Comparison of ENCODE assay signal across 21 cellular contexts in genomic region chr20:62494980-62495797, GRCh38. TPM values are rescaled to one million over a fixed set of nuclear protein-coding genes. Genes with fewer than 3 reads are reported as not detected.
DNase-seq lines count a peak whose midpoint lies in the region; ATAC-seq and TF ChIP-seq lines count a peak whose summit lies in the region.
"Had no signal": no experiment of that assay in that cellular context is flagged by ENCODE, and none has a peak within 500 bp of the region (broad histone marks: within the 10 kb centered on the region; RNA-seq: fewer than 3 reads in every experiment).

No MANE protein-coding gene starts in this region.

- TF ChIP-seq EP300 in sigmoid colon (IDR thresholded peaks at IDR 0.05), result no peak

- 83 to 84% methylated on average over 26 of the region's 26 CpGs for WGBS in sigmoid colon, 2 donors

- intact Hi-C loops in Caco-2 (cut with micrococcal nuclease; ENCODE audit: unreplicated experiment), result no loop called here
- intact Hi-C loops in sigmoid colon (cut with DNase I), result loop anchor here (2.0 to 5.0 kb wide), 2 partner anchors 84 to 193 kb away; partner anchors contain the start of gene ADRM1

- H3K4me3 ChIP-seq in Caco-2 (ENCODE audit: low read depth, low read length), result no peak overlapping the region
- no peak overlapping the region for H3K4me3 ChIP-seq in NT2/D1 (ENCODE audit: insufficient read length, low read depth)
- H3K4me3 ChIP-seq in cardiac muscle cell, result no peak overlapping the region
- no peak overlapping the region for H3K4me3 ChIP-seq in sigmoid colon
- H3K4me3 ChIP-seq: body of pancreas, pancreas had no signal

- H3K27me3 Mint-ChIP-seq in Caco-2 (ENCODE audit: insufficient read depth, unreplicated experiment), result no peaks in the 10 kb centered on the region

- CTCF ChIA-PET in Caco-2 (lab: Charles Lee), result interaction anchor here (0.6 to 2.1 kb wide), 3 partner anchors 10 to 65 kb away, joined by 3 to 16 read pairs (median 3); no protein-coding TSS in a partner anchor

- POLR2A ChIA-PET in Caco-2 (lab: Charles Lee), result no interaction called here

- peaks cover 12% of the 10 kb centered on the region; the same call in 1 of the 2 replicates for H3K9me3 ChIP-seq in Caco-2
- H3K9me3 ChIP-seq in NT2/D1 (ENCODE audit: insufficient read depth, low read length), result no peaks in the 10 kb centered on the region
- no peaks in the 10 kb centered on the region for H3K9me3 ChIP-seq in cardiac muscle cell (ENCODE audit: low read depth)
- no peaks in the 10 kb centered on the region for H3K9me3 ChIP-seq in sigmoid colon
- H3K9me3 ChIP-seq: body of pancreas, pancreas had no signal

- peaks cover 14% of the 10 kb centered on the region for H3K9me3 Mint-ChIP-seq in Caco-2 (ENCODE audit: unreplicated experiment)
- H3K9me3 Mint-ChIP-seq: activated naive CD4-positive, alpha-beta T cell treated with anti-CD3 and anti-CD28 coated beads, Interleukin-2, amount 50 U/mL, for 72 hours; naive thymus-derived CD4-positive, alpha-beta T cell; T-helper 1 cell treated with Interleukin-12 subunit alpha and Interleukin-12 subunit beta and Interleukin-4 antibody, amounts not matched to agents 30 μg/mL and 1 μg/mL, for 36 hours had no signal

- H3K36me3 ChIP-seq in Caco-2 (ENCODE audit: control insufficient read depth, insufficient read depth, low read length) (no peaks in the 10 kb centered on the region), NT2/D1 (ENCODE audit: insufficient read depth, insufficient read length, low read length) (no peaks in the 10 kb centered on the region), cardiac muscle cell (no peaks in the 10 kb centered on the region), sigmoid colon (no peaks in the 10 kb centered on the region)
- H3K36me3 ChIP-seq: pancreas had no signal

- peaks cover 7% of the 10 kb centered on the region for H3K4me1 Mint-ChIP-seq in Caco-2 (ENCODE audit: low read depth, unreplicated experiment)

- H3K27ac Mint-ChIP-seq in Caco-2 (ENCODE audit: unreplicated experiment), result peak overlapping the region; percentile 42
- H3K27ac Mint-ChIP-seq: activated naive CD4-positive, alpha-beta T cell treated with anti-CD3 and anti-CD28 coated beads, Interleukin-2, amount 50 U/mL, for 72 hours; naive thymus-derived CD4-positive, alpha-beta T cell; T-helper 1 cell treated with Interleukin-12 subunit alpha and Interleukin-12 subunit beta and Interleukin-4 antibody, amounts not matched to agents 30 μg/mL and 1 μg/mL, for 36 hours had no signal

- DNase-seq in Caco-2 (no peak), NT2/D1 (ENCODE audit: low read depth, low spot score) (no peak), cardiac muscle cell (ENCODE audit: low read depth in 1 of 2, low spot score in 1 of 2) (no peak), sigmoid colon (no peak)
- DNase-seq in activated CD4-positive, alpha-beta T cell treated with anti-CD3 and anti-CD28 coated beads for 1 hour, result no peak
- no peak for DNase-seq in activated CD4-positive, alpha-beta T cell treated with anti-CD3 and anti-CD28 coated beads, Interleukin-2, amount 50 U/mL, for 4 hours
- DNase-seq: activated CD4-positive, CD25-positive, alpha-beta regulatory T cell; activated CD8-positive, alpha-beta memory T cell treated with anti-CD3 and anti-CD28 coated beads for 24 hours; activated T-cell treated with anti-CD3 and anti-CD28 coated beads, Interleukin-2, amount 50 U/mL, for 48 hours; COR-L47; naive thymus-derived CD4-positive, alpha-beta T cell; NCI-H2107; SHP77 treated with DMSO at 0.1 percent for 48 hours; small intestine; stimulated activated CD4-positive, alpha-beta T cell treated with anti-CD3 and anti-CD28 coated beads, Interleukin-4, amount 100 ng/mL, for 1 hour had no signal

- peak overlapping the region; percentile 59 for H3K27ac ChIP-seq in cardiac muscle cell
- H3K27ac ChIP-seq in sigmoid colon, result peak overlapping the region in 3 of 4 donors; percentile 2 to 66 (median 16)
- H3K27ac ChIP-seq: body of pancreas had no signal

- no peak for ATAC-seq in GM21390 (IDR thresholded peaks at IDR 0.05; ENCODE audit: unreplicated experiment)
- ATAC-seq: activated naive CD4-positive, alpha-beta T cell treated with anti-CD3 and anti-CD28 coated beads, Interleukin-2, amount 50 U/mL, for 72 hours; body of pancreas; naive thymus-derived CD4-positive, alpha-beta T cell had no signal

- no peak overlapping the region for H3K4me3 Mint-ChIP-seq in Caco-2 (ENCODE audit: unreplicated experiment)
- H3K4me3 Mint-ChIP-seq: naive thymus-derived CD4-positive, alpha-beta T cell; T-helper 1 cell treated with Interleukin-12 subunit alpha and Interleukin-12 subunit beta and Interleukin-4 antibody, amounts not matched to agents 30 μg/mL and 1 μg/mL, for 36 hours had no signal

- H3K4me1 ChIP-seq in Caco-2 (peaks cover 41% of the 10 kb centered on the region), NT2/D1 (ENCODE audit: insufficient read depth, insufficient read length) (peaks cover 20% of the 10 kb centered on the region), cardiac muscle cell (ENCODE audit: low read depth) (peaks cover 22% of the 10 kb centered on the region), sigmoid colon (peaks cover 0 to 36% (median 17%) of the 10 kb centered on the region in 4 donors)

- H3K36me3 Mint-ChIP-seq in Caco-2 (ENCODE audit: insufficient read depth, unreplicated experiment), result no peaks in the 10 kb centered on the region
- H3K36me3 Mint-ChIP-seq: activated naive CD4-positive, alpha-beta T cell treated with anti-CD3 and anti-CD28 coated beads, Interleukin-2, amount 50 U/mL, for 72 hours; naive thymus-derived CD4-positive, alpha-beta T cell had no signal

- H3K9ac ChIP-seq in NT2/D1 (ENCODE audit: insufficient read length, low read depth), result peak overlapping the region; percentile 24

- H3K27me3 ChIP-seq in Caco-2 (replicated peaks; ENCODE audit: control insufficient read depth, insufficient read depth, low read length), result no peaks in the 10 kb centered on the region
- peaks cover 11% of the 10 kb centered on the region for H3K27me3 ChIP-seq in NT2/D1 (ENCODE audit: insufficient read depth, insufficient read length)
- no peaks in the 10 kb centered on the region for H3K27me3 ChIP-seq in cardiac muscle cell
- H3K27me3 ChIP-seq in sigmoid colon, result peaks cover 0 to 19% (median 8%) of the 10 kb centered on the region in 3 donors
- H3K27me3 ChIP-seq: pancreas had no signal

- no peak for TF ChIP-seq POLR2A in sigmoid colon (IDR thresholded peaks at IDR 0.05)

- BruUV-seq in Caco-2 (replicated peaks; lab: Mats Ljungman, UMichigan), result no TSS peak

- no peak for TF ChIP-seq CTCF in Caco-2 (IDR thresholded peaks at IDR 0.05; ENCODE audit: insufficient read depth in 1 of 2, low read depth in 1 of 2, low read length in 1 of 2, severe bottlenecking in 1 of 2, unreplicated experiment in 1 of 2)
- no peak for TF ChIP-seq CTCF in cardiac muscle cell (IDR thresholded peaks at IDR 0.05; ENCODE audit: low read depth, low read length)
- no peak for TF ChIP-seq CTCF in sigmoid colon (IDR thresholded peaks at IDR 0.05)

RNA-seq across cellular contexts. Expression of gene GATA5, which starts 19.4 kb away (rescaled TPM):
- total RNA-seq in Caco-2 (2022) (0.12 and 0.25 TPM in 2 replicates), cardiac muscle cell (79.0 and 103 TPM in 2 replicates), sigmoid colon (under 1 TPM in 1 of 4 donors, not detected in 3; 0.36 TPM)
- polyA plus RNA-seq in cardiac muscle cell (66.8 and 96.5 TPM in 2 replicates), sigmoid colon (under 1 TPM in 1 of 3 donors, not detected in 2; 0.03 TPM)
- total RNA-seq: activated naive CD4-positive, alpha-beta T cell treated with anti-CD3 and anti-CD28 coated beads, Interleukin-2, amount 50 U/mL, for 72 hours; body of pancreas; Daoy; naive thymus-derived CD4-positive, alpha-beta T cell had no signal
- polyA plus RNA-seq: naive thymus-derived CD4-positive, alpha-beta T cell had no signal

Comparison
In these comparisons a context has a peak if more than half of its experiments do, and no peak if none do; other contexts are left out.
1. RNA of gene GATA5, which starts 19.4 kb away (total RNA-seq): 79.0 to 103 TPM in cardiac muscle cell; 0.12 to 0.25 TPM in Caco-2 and 0.36 TPM in sigmoid colon; every median in the first group is over 10 times any median in the second.